ENCODE assay signal across 8 cellular contexts in genomic region chr16:88782454-88783390, GRCh38. TPM values are rescaled to one million over a fixed set of nuclear protein-coding genes. Genes with fewer than 3 reads are reported as not detected.
DNase-seq lines count a peak whose midpoint lies in the region; ATAC-seq and TF ChIP-seq lines count a peak whose summit lies in the region.

No MANE protein-coding gene starts in this region.

- H3K4me3 Mint-ChIP-seq in endodermal cell (peak overlapping the region; percentile 65), osteocyte (ENCODE audit: unreplicated experiment) (peak overlapping the region; percentile 84)

- peaks cover 2% of the 10 kb centered on the region for H3K27me3 Mint-ChIP-seq in endodermal cell (ENCODE audit: insufficient read depth)
- no peaks in the 10 kb centered on the region for H3K27me3 Mint-ChIP-seq in osteocyte (ENCODE audit: unreplicated experiment)

- H3K27me3 ChIP-seq in endodermal cell (ENCODE audit: control insufficient read depth, insufficient read depth, low read length, poor library complexity, severe bottlenecking) = no peaks in the 10 kb centered on the region

- H3K4me1 Mint-ChIP-seq in endodermal cell = peaks cover 18% of the 10 kb centered on the region
- peaks cover 56% of the 10 kb centered on the region for H3K4me1 Mint-ChIP-seq in osteocyte (ENCODE audit: unreplicated experiment)

- no peaks in the 10 kb centered on the region for H3K36me3 ChIP-seq in endodermal cell (ENCODE audit: control insufficient read depth, insufficient read depth, low read length)

- no peaks in the 10 kb centered on the region for H3K9me3 Mint-ChIP-seq in endodermal cell
- no peaks in the 10 kb centered on the region for H3K9me3 Mint-ChIP-seq in osteocyte (ENCODE audit: unreplicated experiment)

- no peak overlapping the region for H3K27ac ChIP-seq in endodermal cell (ENCODE audit: low read depth, low read length)

- no peak overlapping the region for H3K4me3 ChIP-seq in endodermal cell (ENCODE audit: low read length)

- no peak overlapping the region for H3K9ac ChIP-seq in endodermal cell (ENCODE audit: extremely low read depth, low read length, poor library complexity, severe bottlenecking)

- H3K27ac Mint-ChIP-seq in endodermal cell (no peak overlapping the region), osteocyte (ENCODE audit: unreplicated experiment) (peak overlapping the region; percentile 90)

- H3K36me3 Mint-ChIP-seq in endodermal cell (ENCODE audit: low read depth) (no peaks in the 10 kb centered on the region), osteocyte (ENCODE audit: unreplicated experiment) (no peaks in the 10 kb centered on the region)

- no peaks in the 10 kb centered on the region for H3K9me3 ChIP-seq in endodermal cell (ENCODE audit: control insufficient read depth, low read length)

- 83 to 86% methylated on average over 6 to 16 of the region's 16 CpGs for WGBS in endodermal cell (ENCODE audit: insufficient coverage in 1 of 2, insufficient read length in 1 of 2), 2 experiments

- peaks cover 11% of the 10 kb centered on the region for H3K4me1 ChIP-seq in endodermal cell (ENCODE audit: control insufficient read depth, insufficient read depth, low read length)

- DNase-seq in HT1080 (ENCODE audit: low read depth) (peak; percentile 76), endodermal cell (no peak), osteocyte (ENCODE audit: extremely low spot score, unreplicated experiment) (no peak), NCI-H748 (lab: John Stamatoyannopoulos, UW; ENCODE audit: unreplicated experiment) (no peak), SK-N-DZ (ENCODE audit: low spot score) (no peak)
- DNase-seq in activated CD4-positive, alpha-beta T cell treated with anti-CD3 and anti-CD28 coated beads, Interleukin-2, amount 50 U/mL, for 24 hours (ENCODE audit: low read depth in 1 of 2, low spot score in 1 of 2) = peak; percentile 65 to 79

- TF ChIP-seq CTCF in endodermal cell (conservative IDR thresholded peaks at IDR 0.05) (no peak), osteocyte (IDR thresholded peaks at IDR 0.05) (no peak)

- ATAC-seq in HG03378 (IDR thresholded peaks at IDR 0.05; ENCODE audit: unreplicated experiment) (no peak), HG03196 (IDR thresholded peaks at IDR 0.05; ENCODE audit: unreplicated experiment) (no peak)

RNA-seq across cellular contexts. Expression of gene PIEZO1, which starts 2.3 kb away (rescaled TPM):
- total RNA-seq in HT1080 (2014; rRNA removed; shearing (Covaris generic)) = 152 and 159 TPM in 2 replicates
- polyA plus RNA-seq in HT1080 (2015; cell fraction: cytosol; rRNA removed) = 88.4 and 95.7 TPM in 2 replicates
- polyA plus RNA-seq in HT1080 (2015; cell fraction: nucleus; rRNA removed) = 280 and 286 TPM in 2 replicates
- total RNA-seq in endodermal cell (10 to 100 TPM; 84.1 to 97.0 TPM), osteocyte (165 and 174 TPM in 2 replicates)
- polyA plus RNA-seq in endodermal cell (2013, experiment 1 of 2) = 26.7 TPM
- polyA plus RNA-seq in endodermal cell (2013, experiment 2 of 2) = 28.6 TPM
- 37.9 and 52.7 TPM in 2 replicates for polyA plus RNA-seq in SK-N-DZ (2014; cell fraction: cytosol; rRNA removed)
- polyA plus RNA-seq in SK-N-DZ (2014; cell fraction: nucleus; rRNA removed) = 213 and 283 TPM in 2 replicates

RNA-seq across cellular contexts. Expression of gene CDT1, which starts 20.9 kb away (rescaled TPM):
- total RNA-seq in HT1080 (2014; rRNA removed; shearing (Covaris generic)) = 33.5 and 64.6 TPM in 2 replicates
- 52.5 and 53.0 TPM in 2 replicates for polyA plus RNA-seq in HT1080 (2015; cell fraction: cytosol; rRNA removed)
- polyA plus RNA-seq in HT1080 (2015; cell fraction: nucleus; rRNA removed) = 42.6 and 43.1 TPM in 2 replicates
- total RNA-seq in endodermal cell = 10 to 100 TPM; 57.1 to 63.0 TPM
- polyA plus RNA-seq in endodermal cell (2013, experiment 1 of 2) = 41.5 TPM
- polyA plus RNA-seq in endodermal cell (2013, experiment 2 of 2) = 34.7 TPM
- 5.6 and 6.6 TPM in 2 replicates for total RNA-seq in osteocyte
- 77.2 and 112 TPM in 2 replicates for polyA plus RNA-seq in SK-N-DZ (2014; cell fraction: cytosol; rRNA removed)
- 39.4 and 47.6 TPM in 2 replicates for polyA plus RNA-seq in SK-N-DZ (2014; cell fraction: nucleus; rRNA removed)

RNA-seq across cellular contexts. Expression of gene APRT, which starts 29.0 kb away (rescaled TPM):
- total RNA-seq in HT1080 (2014; rRNA removed; shearing (Covaris generic)) = 374 and 377 TPM in 2 replicates
- polyA plus RNA-seq in HT1080 (2015; cell fraction: cytosol; rRNA removed) = 235 and 349 TPM in 2 replicates
- polyA plus RNA-seq in HT1080 (2015; cell fraction: nucleus; rRNA removed) = 147 and 160 TPM in 2 replicates
- total RNA-seq in endodermal cell (100 to 1,000 TPM; 200 to 230 TPM), osteocyte (77.1 and 83.9 TPM in 2 replicates)
- 93.5 TPM for polyA plus RNA-seq in endodermal cell (2013, experiment 1 of 2)
- 91.5 TPM for polyA plus RNA-seq in endodermal cell (2013, experiment 2 of 2)
- polyA plus RNA-seq in SK-N-DZ (2014; cell fraction: cytosol; rRNA removed) = 144 and 169 TPM in 2 replicates
- 148 and 171 TPM in 2 replicates for polyA plus RNA-seq in SK-N-DZ (2014; cell fraction: nucleus; rRNA removed)

Comparison
In these comparisons a context has a peak if more than half of its experiments do, and no peak if none do; other contexts are left out.
1. DNase-seq: peak in HT1080 (single experiment) and activated CD4-positive, alpha-beta T cell treated with anti-CD3 and anti-CD28 coated beads, Interleukin-2, amount 50 U/mL, for 24 hours (2 of 2); none in endodermal cell (single experiment), osteocyte (single experiment), NCI-H748 (single experiment) and SK-N-DZ (single experiment).